1 cellular context compared by ENCODE assay signal in genomic region chr13:39765801-39766463, GRCh38.
TF ChIP-seq lines count a peak whose summit lies in the region.

No MANE protein-coding gene starts in this region.

TF ChIP-seq in WTC11, 78 proteins besides CTCF, POLR2A, EP300 and RAD21 (continued from another document):
- TF ChIP-seq ZNF532 (CRISPR knock-in tag; IDR thresholded peaks at IDR 0.05; ENCODE audit: borderline replicate concordance) (no peak), PRDM15 (CRISPR knock-in tag; IDR thresholded peaks at IDR 0.05) (no peak), AFF4 (CRISPR knock-in tag; IDR thresholded peaks at IDR 0.05; ENCODE audit: borderline replicate concordance) (no peak), TEAD1 (CRISPR knock-in tag; IDR thresholded peaks at IDR 0.05) (no peak)
